ENCODE assay signal across 1 cellular context in the genomic region with DNA sequence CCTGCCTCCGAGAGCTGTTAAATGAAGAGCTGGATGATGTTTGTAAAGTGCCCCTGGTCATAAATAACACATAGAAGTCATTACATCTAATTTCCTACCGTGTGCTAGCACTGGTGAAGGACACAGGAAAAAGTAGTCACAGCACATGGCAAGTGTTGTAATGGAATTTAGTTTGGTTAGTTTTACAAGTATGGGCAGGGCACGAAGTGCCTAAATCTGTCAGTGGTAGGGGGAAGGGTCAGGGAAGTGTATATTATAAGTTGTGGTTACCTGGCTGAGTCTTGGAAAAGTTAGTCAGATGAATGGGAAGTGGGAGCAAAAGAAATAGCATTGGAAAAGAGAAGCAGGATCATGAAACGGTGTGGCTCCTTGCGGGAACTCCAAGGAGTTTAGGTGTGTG.
TF ChIP-seq lines count a peak whose summit lies in the region.

No MANE protein-coding gene starts in this region.

TF ChIP-seq in WTC11, 78 proteins besides CTCF, POLR2A, EP300 and RAD21 (continued from another document):
- TF ChIP-seq, protein P1, sequence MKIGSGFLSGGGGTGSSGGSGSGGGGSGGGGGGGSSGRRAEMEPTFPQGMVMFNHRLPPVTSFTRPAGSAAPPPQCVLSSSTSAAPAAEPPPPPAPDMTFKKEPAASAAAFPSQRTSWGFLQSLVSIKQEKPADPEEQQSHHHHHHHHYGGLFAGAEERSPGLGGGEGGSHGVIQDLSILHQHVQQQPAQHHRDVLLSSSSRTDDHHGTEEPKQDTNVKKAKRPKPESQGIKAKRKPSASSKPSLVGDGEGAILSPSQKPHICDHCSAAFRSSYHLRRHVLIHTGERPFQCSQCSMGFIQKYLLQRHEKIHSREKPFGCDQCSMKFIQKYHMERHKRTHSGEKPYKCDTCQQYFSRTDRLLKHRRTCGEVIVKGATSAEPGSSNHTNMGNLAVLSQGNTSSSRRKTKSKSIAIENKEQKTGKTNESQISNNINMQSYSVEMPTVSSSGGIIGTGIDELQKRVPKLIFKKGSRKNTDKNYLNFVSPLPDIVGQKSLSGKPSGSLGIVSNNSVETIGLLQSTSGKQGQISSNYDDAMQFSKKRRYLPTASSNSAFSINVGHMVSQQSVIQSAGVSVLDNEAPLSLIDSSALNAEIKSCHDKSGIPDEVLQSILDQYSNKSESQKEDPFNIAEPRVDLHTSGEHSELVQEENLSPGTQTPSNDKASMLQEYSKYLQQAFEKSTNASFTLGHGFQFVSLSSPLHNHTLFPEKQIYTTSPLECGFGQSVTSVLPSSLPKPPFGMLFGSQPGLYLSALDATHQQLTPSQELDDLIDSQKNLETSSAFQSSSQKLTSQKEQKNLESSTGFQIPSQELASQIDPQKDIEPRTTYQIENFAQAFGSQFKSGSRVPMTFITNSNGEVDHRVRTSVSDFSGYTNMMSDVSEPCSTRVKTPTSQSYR (CRISPR knock-in tag; IDR thresholded peaks at IDR 0.05): no peak
